Comparison of ENCODE assay signal across 35 cellular contexts in the genomic region with DNA sequence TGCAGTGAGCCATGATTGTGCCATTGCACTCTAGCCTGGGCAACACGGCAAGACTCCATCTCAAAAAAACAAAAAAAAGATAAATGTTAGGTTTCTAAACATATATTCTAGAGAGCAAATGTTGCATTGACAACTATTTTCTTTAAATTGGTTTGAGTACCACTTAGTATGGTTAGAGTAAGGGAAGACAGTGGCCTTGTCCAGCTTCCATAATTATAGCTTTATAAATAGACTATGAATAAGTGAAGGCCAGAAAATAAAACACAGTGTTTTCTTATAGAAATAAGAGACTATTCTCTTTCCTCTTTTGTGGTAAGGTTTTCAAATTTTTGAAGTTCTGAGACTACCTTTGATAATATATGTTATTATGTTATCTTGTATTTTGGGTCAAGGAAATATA.
"Had no signal": no experiment of that assay in that cellular context is flagged by ENCODE, and none has a peak within 500 bp of the region (broad histone marks: within the 10 kb centered on the region; RNA-seq: fewer than 3 reads in every experiment).

No MANE protein-coding gene starts in this region.

- DNase-seq: Karpas-422, Kasumi-1, KBM-7, KG1, MG63, MM.1S, MV-4-11, NCI-H1048, NCI-H1092, NCI-H1092 treated with DMSO at 0.1 percent for 48 hours, NCI-H1105, NCI-H1105 treated with DMSO at 0.1 percent for 48 hours, NCI-H1417, NCI-H1417 treated with DMSO at 0.1 percent for 48 hours, NCI-H1436, NCI-H1436 treated with DMSO at 0.1 percent for 48 hours, NCI-H1694, NCI-H1694 treated with DMSO at 0.1 percent for 48 hours, NCI-H187, NCI-H187 treated with DMSO at 0.1 percent for 48 hours, NCI-H1930, NCI-H2029, NCI-H2029 treated with DMSO at 0.1 percent for 48 hours, NCI-H2081, NCI-H2081 treated with DMSO at 0.1 percent for 48 hours, NCI-H2107, NCI-H2171 treated with DMSO at 0.1 percent for 48 hours, NCI-H226, NCI-H345, NCI-H446, NCI-H446 treated with DMSO at 0.1 percent for 48 hours, NCI-H510A, NCI-H510A treated with DMSO at 0.1 percent for 48 hours, NCI-H524 had no signal

- H3K27me3 ChIP-seq: MG63 had no signal

- H3K36me3 ChIP-seq: MG63 had no signal

- H3K4me3 ChIP-seq: MG63 had no signal

- H3K27ac ChIP-seq: KMS-11 had no signal

- H3K9me3 ChIP-seq: MG63 had no signal
